Comparison of ENCODE assay signal across 18 cellular contexts in the genomic region with DNA sequence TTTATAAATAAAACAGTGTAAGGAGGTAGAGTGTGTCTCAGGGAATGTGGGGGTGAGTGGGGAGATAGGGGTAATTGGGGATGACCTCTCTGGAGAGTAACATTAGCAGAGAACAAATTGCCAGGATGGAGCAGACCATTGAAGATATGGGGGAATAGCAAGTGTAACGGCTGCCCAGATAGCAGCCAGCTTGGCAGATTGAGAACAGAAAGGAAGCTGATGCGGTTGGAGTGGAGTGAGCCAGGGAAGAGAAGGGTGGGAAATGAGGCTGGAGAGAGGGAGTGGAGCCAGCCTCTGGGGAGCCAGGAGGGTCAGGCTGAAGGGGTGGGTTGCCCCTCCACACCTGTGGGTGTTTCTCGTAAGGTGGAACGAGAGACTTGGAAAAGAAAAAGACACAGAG. TPM values are rescaled to one million over a fixed set of nuclear protein-coding genes. Genes with fewer than 3 reads are reported as not detected.
DNase-seq lines count a peak whose midpoint lies in the region; ATAC-seq, FAIRE-seq and TF ChIP-seq lines count a peak whose summit lies in the region.
"Had no signal": no experiment of that assay in that cellular context is flagged by ENCODE, and none has a peak within 500 bp of the region (broad histone marks: within the 10 kb centered on the region; RNA-seq: fewer than 3 reads in every experiment).

No MANE protein-coding gene starts in this region.

- H3K4me3 Mint-ChIP-seq in H9 (peak overlapping the region in 1 of 2 experiments; percentile 50; a peak in 3 of 5 replicates), neural crest cell (no peak overlapping the region)
- H3K4me3 Mint-ChIP-seq: CD4-positive, alpha-beta memory T cell had no signal

- no peak overlapping the region for H3T11ph ChIP-seq in H9 (ENCODE audit: low read length)

- H3K18ac ChIP-seq in H9 (ENCODE audit: insufficient read length, low read depth, low read length) (no peak overlapping the region), H1 (ENCODE audit: extremely low read depth, low read length) (no peak overlapping the region; the same call in 1 of the 2 replicates)

- no peaks in the 10 kb centered on the region for H3K36me3 ChIP-seq in ES-I3 (ENCODE audit: insufficient read depth, low read length)
- H3K36me3 ChIP-seq in H1 (ENCODE audit: control insufficient read depth in 2 of 4, insufficient read depth in 4 of 4, low read length in 3 of 4), result no peaks in the 10 kb centered on the region

- no peaks in the 10 kb centered on the region for H3K23me2 ChIP-seq in H9 (ENCODE audit: insufficient read length, low read depth, low read length, poor library complexity, severe bottlenecking)
- H3K23me2 ChIP-seq in H1 (ENCODE audit: low read depth, low read length), result no peaks in the 10 kb centered on the region

- no peaks in the 10 kb centered on the region for H4K20me1 ChIP-seq in H9 (ENCODE audit: control insufficient read depth, insufficient read depth, insufficient read length)
- no peaks in the 10 kb centered on the region for H4K20me1 ChIP-seq in H1 (replicated peaks in 1 of 2; ENCODE audit: control insufficient read depth in 1 of 2, insufficient read depth in 2 of 2, low read length in 2 of 2)

- H2BK12ac ChIP-seq in H9 (ENCODE audit: insufficient read length, low read depth, low read length), result no peak overlapping the region
- H2BK12ac ChIP-seq in H1 (ENCODE audit: low read depth, low read length), result no peak overlapping the region

- H2BK15ac ChIP-seq in H9 (ENCODE audit: low read depth, low read length), result no peak overlapping the region
- peak overlapping the region; percentile 72; the same call in 1 of the 2 replicates for H2BK15ac ChIP-seq in H1 (ENCODE audit: low read length)

- H3K27ac Mint-ChIP-seq in H9 (peak overlapping the region in 2 of 3 experiments; percentile 81 to 98; a peak in 5 of 7 replicates), neural crest cell (ENCODE audit: unreplicated experiment) (peak overlapping the region; percentile 95)
- H3K27ac Mint-ChIP-seq: CD4-positive, alpha-beta memory T cell had no signal

- H4K91ac ChIP-seq in H9 (ENCODE audit: insufficient read length, low read depth, low read length), result no peak overlapping the region
- H4K91ac ChIP-seq in H1 (replicated peaks; ENCODE audit: insufficient read length, low read length), result no peak overlapping the region

- H2BK5ac ChIP-seq in H9 (ENCODE audit: insufficient read length, low read length) (no peak overlapping the region), H1 (ENCODE audit: low read depth, low read length) (peak overlapping the region; percentile 24; the same call in 1 of the 2 replicates)

- no peak overlapping the region for H3K27ac ChIP-seq in H9 (ENCODE audit: insufficient read length, low read depth, low read length)
- no peak overlapping the region for H3K27ac ChIP-seq in H1 (ENCODE audit: low read depth, low read length)
- H3K27ac ChIP-seq: GM23248 had no signal

- H3K36me3 Mint-ChIP-seq in H9 (ENCODE audit: insufficient read depth in 1 of 3, low read depth in 3 of 3) (no peaks in the 10 kb centered on the region), neural crest cell (ENCODE audit: low read depth) (no peaks in the 10 kb centered on the region)
- H3K36me3 Mint-ChIP-seq: CD4-positive, alpha-beta memory T cell had no signal

- H3K4ac ChIP-seq in H9 (ENCODE audit: low read depth, low read length) (no peak overlapping the region), H1 (replicated peaks; ENCODE audit: insufficient read length, low read depth, low read length) (no peak overlapping the region)

- FAIRE-seq in H1 (lab: Jason Lieb, UNC), result no peak
- FAIRE-seq: G401.6, GM12892, H54 had no signal

- H3K23ac ChIP-seq in H9 (ENCODE audit: insufficient read length, low read depth, low read length) (no peak overlapping the region), H1 (ENCODE audit: insufficient read length) (no peak overlapping the region)

- peaks cover 27 to 30% of the 10 kb centered on the region in 2 experiments for H3K4me1 Mint-ChIP-seq in H9
- H3K4me1 Mint-ChIP-seq in neural crest cell, result peaks cover 4% of the 10 kb centered on the region
- H3K4me1 Mint-ChIP-seq: CD4-positive, alpha-beta memory T cell had no signal

- H3K4me1 ChIP-seq in ES-I3 (ENCODE audit: insufficient read depth, low read length) (peaks cover 17% of the 10 kb centered on the region), H9 (ENCODE audit: insufficient read depth, low read length) (no peaks in the 10 kb centered on the region; the same call in 1 of the 2 replicates), H1 (replicated peaks in 1 of 4; ENCODE audit: control insufficient read depth in 3 of 4, insufficient read depth in 4 of 4, low read length in 3 of 4) (peaks cover 0 to 9% (median 0%) of the 10 kb centered on the region in 4 experiments; a peak in 2 of 7 replicates)

- H3K79me1 ChIP-seq in H9 (ENCODE audit: insufficient read depth, low read depth, low read length, poor library complexity, severe bottlenecking), result no peaks in the 10 kb centered on the region
- no peaks in the 10 kb centered on the region for H3K79me1 ChIP-seq in H1 (ENCODE audit: low read depth, low read length)

- no peak overlapping the region for H3K4me3 ChIP-seq in H1 (ENCODE audit: extremely low read depth in 1 of 4, insufficient read depth in 2 of 4, low read depth in 3 of 4, low read length in 4 of 4)
- H3K4me3 ChIP-seq: GM23248 had no signal

- no peak for TF ChIP-seq CTCF in H9 (conservative IDR thresholded peaks at IDR 0.05)
- no peak for TF ChIP-seq CTCF in H1 (IDR thresholded peaks at IDR 0.05; ENCODE audit: control extremely low read depth in 1 of 3, insufficient read depth in 1 of 3, low read depth in 1 of 3, low read length in 3 of 3)
- TF ChIP-seq CTCF in neural crest cell (conservative IDR thresholded peaks at IDR 0.05), result no peak

- no peak for DNase-seq in H9
- no peak for DNase-seq in H1 (ENCODE audit: low read depth in 1 of 2, low spot score in 2 of 2)
- no peak for DNase-seq in neural crest cell (ENCODE audit: low read depth, low spot score)
- DNase-seq in SIG-M5 (lab: John Stamatoyannopoulos, UW), result no peak
- DNase-seq in mesenteric fat pad (ENCODE audit: low spot score), result no peak
- DNase-seq: C1 segment of cervical spinal cord; Calu3; CD4-positive, alpha-beta memory T cell; COR-L47; DMS53; DMS79 treated with DMSO at 0.1 percent for 48 hours; GM23248; HCEC 1CT had no signal

- POLR2A ChIA-PET in H1 (lab: Charles Lee; ENCODE audit: partially characterized antibody), result no interaction called here

- H3K9ac ChIP-seq in ES-I3 (ENCODE audit: low read depth, low read length) (peak overlapping the region; percentile 23; the same call in 1 of the 2 replicates), H9 (ENCODE audit: extremely low read depth, insufficient read length, low read length) (no peak overlapping the region), H1 (replicated peaks in 1 of 4; ENCODE audit: extremely low read depth in 1 of 4, low read depth in 3 of 4, low read length in 3 of 4) (no peak overlapping the region)
- H3K9ac ChIP-seq: GM23248 had no signal

- no peak for ATAC-seq in HG02642 (IDR thresholded peaks at IDR 0.05; ENCODE audit: poor library complexity, unreplicated experiment)

- H2AFZ ChIP-seq in H9 (ENCODE audit: low read length) (no peak overlapping the region), H1 (ENCODE audit: low read length) (peak overlapping the region; percentile 62; the same call in 1 of the 2 replicates)
- H2AFZ ChIP-seq: GM23248 had no signal

- no peak for TF ChIP-seq POLR2A in H1 (IDR thresholded peaks at IDR 0.05; ENCODE audit: control extremely low read depth in 1 of 2, low read depth in 2 of 2, low read length in 2 of 2)

- H3K9me3 Mint-ChIP-seq in H9 (no peaks in the 10 kb centered on the region), neural crest cell (no peaks in the 10 kb centered on the region)
- H3K9me3 Mint-ChIP-seq: CD4-positive, alpha-beta memory T cell had no signal

- H2AK5ac ChIP-seq in H9 (ENCODE audit: insufficient read length, low read length) (no peak overlapping the region), H1 (ENCODE audit: low read depth, low read length) (no peak overlapping the region)

- H3K56ac ChIP-seq in H9 (ENCODE audit: insufficient read length, low read depth, low read length), result no peak overlapping the region
- no peak overlapping the region for H3K56ac ChIP-seq in H1 (replicated peaks; ENCODE audit: insufficient read length, low read depth, low read length)

- H3K27me3 ChIP-seq in H9 (ENCODE audit: insufficient read depth, low read length) (no peaks in the 10 kb centered on the region), H1 (replicated peaks in 1 of 4; ENCODE audit: control insufficient read depth in 3 of 4, extremely low read depth in 1 of 4, insufficient read depth in 3 of 4, low read length in 3 of 4) (no peaks in the 10 kb centered on the region)

- no CpG with 5 or more reads among the region's 4 CpGs for WGBS in H9 (ENCODE audit: extremely low coverage, insufficient read length, low lambda C conversion rate)
- WGBS in H1 (ENCODE audit: extremely low coverage in 1 of 2, insufficient coverage in 1 of 2, insufficient read length in 1 of 2, insufficient replicate concordance in 2 of 2, low coverage in 1 of 2, low lambda C conversion rate in 2 of 2, missing lambda C conversion rate in 1 of 2), 2 experiments, result 77% methylated on average over 4 of the region's 4 CpGs; no CpG with 5 or more reads in 1 of the 2 experiments

- H3K14ac ChIP-seq in H9 (ENCODE audit: insufficient read depth, low read length) (no peak overlapping the region), H1 (ENCODE audit: insufficient read length) (no peak overlapping the region)

- no peak overlapping the region for H4K8ac ChIP-seq in H9 (replicated peaks; ENCODE audit: insufficient read length, low read depth, low read length)
- no peak overlapping the region for H4K8ac ChIP-seq in H1 (ENCODE audit: extremely low read depth, insufficient read depth, low read length)

- no peaks in the 10 kb centered on the region for H3K27me3 Mint-ChIP-seq in H9 (ENCODE audit: low read depth)
- H3K27me3 Mint-ChIP-seq in neural crest cell (ENCODE audit: low read depth), result peaks cover 5% of the 10 kb centered on the region

- CTCF ChIA-PET in H1 (lab: Charles Lee; ENCODE audit: partially characterized antibody), result interaction anchor here (1.9 to 2.4 kb wide), 2 partner anchors 10 to 33 kb away, joined by 5 to 8 read pairs; partner anchors contain the start of gene SNW1

- H4K5ac ChIP-seq in H9 (ENCODE audit: insufficient read length, low read depth, low read length) (no peak overlapping the region), H1 (ENCODE audit: insufficient read length, low read depth, low read length) (no peak overlapping the region)

- TF ChIP-seq RAD21 in H1 (IDR thresholded peaks at IDR 0.05 in 1 of 2, conservative IDR thresholded peaks at IDR 0.05 in 1 of 2; ENCODE audit: low read depth in 2 of 2, low read length in 2 of 2), result no peak

- H3K9me3 ChIP-seq in ES-I3 (ENCODE audit: control insufficient read depth, insufficient read depth, low read length) (no peaks in the 10 kb centered on the region), H9 (ENCODE audit: control insufficient read depth, low read depth, low read length) (no peaks in the 10 kb centered on the region), H1 (ENCODE audit: insufficient read depth in 2 of 2, low read depth in 1 of 2, low read length in 1 of 2) (no peaks in the 10 kb centered on the region)

- no peak overlapping the region for H3K4me2 ChIP-seq in H9 (ENCODE audit: insufficient read depth, insufficient read length, low read length)
- H3K4me2 ChIP-seq in H1 (ENCODE audit: insufficient read depth in 1 of 2, low read depth in 2 of 2, low read length in 2 of 2), result no peak overlapping the region

- H2BK20ac ChIP-seq in H9 (ENCODE audit: low read depth, low read length, poor library complexity, severe bottlenecking) (no peak overlapping the region), H1 (ENCODE audit: low read length) (no peak overlapping the region)

- H2BK120ac ChIP-seq in H9 (ENCODE audit: low read depth, low read length, poor library complexity, severe bottlenecking) (no peak overlapping the region), H1 (replicated peaks; ENCODE audit: low read depth, low read length) (no peak overlapping the region)

- H3K79me2 ChIP-seq in H9 (ENCODE audit: insufficient read depth, low read length) (no peaks in the 10 kb centered on the region), H1 (ENCODE audit: control insufficient read depth in 1 of 2, insufficient read depth in 2 of 2, low read length in 2 of 2) (no peaks in the 10 kb centered on the region)

- TF ChIP-seq EP300 in H1 (IDR thresholded peaks at IDR 0.05; ENCODE audit: borderline replicate concordance in 1 of 2, low read depth in 2 of 2, low read length in 2 of 2), result no peak

RNA-seq across cellular contexts. Expression of gene ADCK1, which starts 5.6 kb away (rescaled TPM):
- 11.8 and 12.2 TPM in 2 replicates for total RNA-seq in H9 (2021)
- total RNA-seq in H1 (2021; fragmentation: NEBNext Ultra II Directional; extraction: Animal tissue kit (Norgen Biotek cat#: 25700)), result 11.0 and 11.5 TPM in 2 replicates
- polyA plus RNA-seq in H1 (2011; rRNA removed), result 16.8 and 23.0 TPM in 2 replicates
- polyA plus RNA-seq in H1 (2011; cell fraction: cytosol; rRNA removed), result 15.5 TPM
- polyA plus RNA-seq in H1 (2011; cell fraction: nucleus; rRNA removed), result 31.9 TPM
- polyA plus RNA-seq in H1 (2012, experiment 1 of 2), result 10.5 to 17.5 TPM (median 13.8 TPM) in 4 replicates
- polyA plus RNA-seq in H1 (2012, experiment 2 of 2), result 11.5 TPM
- polyA plus RNA-seq in H1 (2013, experiment 1 of 2), result 8.7 TPM
- 9.3 TPM for polyA plus RNA-seq in H1 (2013, experiment 2 of 2)
- polyA minus RNA-seq in H1 (2011; rRNA and poly(A)+ RNA removed), result 17.4 and 18.0 TPM in 2 replicates
- 7.6 TPM for polyA minus RNA-seq in H1 (2011; cell fraction: cytosol; rRNA and poly(A)+ RNA removed)
- polyA minus RNA-seq in H1 (2011; cell fraction: nucleus; rRNA and poly(A)+ RNA removed), result 13.1 TPM
- 9.0 and 9.5 TPM in 2 replicates for total RNA-seq in neural crest cell
- total RNA-seq in mesenteric fat pad, result 9.0 TPM

RNA-seq across cellular contexts. Expression of gene SNW1, which starts 33.4 kb away (rescaled TPM):
- 97.2 and 103 TPM in 2 replicates for total RNA-seq in H9 (2021)
- 79.2 and 88.8 TPM in 2 replicates for total RNA-seq in H1 (2021; fragmentation: NEBNext Ultra II Directional; extraction: Animal tissue kit (Norgen Biotek cat#: 25700))
- 7.3 and 13.2 TPM in 2 replicates for polyA plus RNA-seq in H1 (2011; rRNA removed)
- 26.9 TPM for polyA plus RNA-seq in H1 (2011; cell fraction: cytosol; rRNA removed)
- 13.8 TPM for polyA plus RNA-seq in H1 (2011; cell fraction: nucleus; rRNA removed)
- 47.1 to 108 TPM (median 53.4 TPM) in 4 replicates for polyA plus RNA-seq in H1 (2012, experiment 1 of 2)
- 13.5 TPM for polyA plus RNA-seq in H1 (2012, experiment 2 of 2)
- polyA plus RNA-seq in H1 (2013, experiment 1 of 2), result 83.4 TPM
- 83.0 TPM for polyA plus RNA-seq in H1 (2013, experiment 2 of 2)
- polyA minus RNA-seq in H1 (2011; rRNA and poly(A)+ RNA removed), result 31.7 and 35.0 TPM in 2 replicates
- 19.2 TPM for polyA minus RNA-seq in H1 (2011; cell fraction: cytosol; rRNA and poly(A)+ RNA removed)
- 25.2 TPM for polyA minus RNA-seq in H1 (2011; cell fraction: nucleus; rRNA and poly(A)+ RNA removed)
- 104 and 107 TPM in 2 replicates for total RNA-seq in neural crest cell
- 60.2 TPM for total RNA-seq in mesenteric fat pad
